1 cellular context compared by ENCODE assay signal in genomic region chr19:40464059-40465024, GRCh38.
TF ChIP-seq lines count a peak whose summit lies in the region.

No MANE protein-coding gene starts in this region.

TF ChIP-seq in HEK293, 187 proteins besides CTCF, POLR2A, EP300 and RAD21 (continued from another document):
- TF ChIP-seq ZBTB10 (tag by site-specific recombination; IDR thresholded peaks at IDR 0.05) (peak; percentile 40), ZNF561 (tag by site-specific recombination; IDR thresholded peaks at IDR 0.05; ENCODE audit: borderline replicate concordance) (peak; percentile 87), ZNF521 (tag by site-specific recombination; IDR thresholded peaks at IDR 0.05) (no peak), PRDM1 (tag by site-specific recombination; IDR thresholded peaks at IDR 0.05) (peak; percentile 96), ZNF114 (tag by site-specific recombination; IDR thresholded peaks at IDR 0.05) (no peak), SP7 (tag by site-specific recombination; IDR thresholded peaks at IDR 0.05) (peak; percentile 86), ZNF76 (tag by site-specific recombination; IDR thresholded peaks at IDR 0.05; ENCODE audit: borderline replicate concordance, low read depth) (peak; percentile 46; the same call in 1 of the 2 replicates), ZNF843 (tag by site-specific recombination; IDR thresholded peaks at IDR 0.05) (no peak), KLF16 (tag by site-specific recombination; IDR thresholded peaks at IDR 0.05) (peak; percentile 60; the same call in 1 of the 2 replicates), ZNF354C (tag by site-specific recombination; IDR thresholded peaks at IDR 0.05; ENCODE audit: borderline replicate concordance, low read depth) (no peak), INSM2 (tag by site-specific recombination; IDR thresholded peaks at IDR 0.05) (peak; percentile 68), ZNF768 (tag by site-specific recombination; IDR thresholded peaks at IDR 0.05) (no peak), HIC1 (tag by site-specific recombination; IDR thresholded peaks at IDR 0.05) (0 out of 2 replicates have a peak, but pooled peaks have one; percentile 10)
